9 cellular contexts compared by ENCODE assay signal in the genomic region with DNA sequence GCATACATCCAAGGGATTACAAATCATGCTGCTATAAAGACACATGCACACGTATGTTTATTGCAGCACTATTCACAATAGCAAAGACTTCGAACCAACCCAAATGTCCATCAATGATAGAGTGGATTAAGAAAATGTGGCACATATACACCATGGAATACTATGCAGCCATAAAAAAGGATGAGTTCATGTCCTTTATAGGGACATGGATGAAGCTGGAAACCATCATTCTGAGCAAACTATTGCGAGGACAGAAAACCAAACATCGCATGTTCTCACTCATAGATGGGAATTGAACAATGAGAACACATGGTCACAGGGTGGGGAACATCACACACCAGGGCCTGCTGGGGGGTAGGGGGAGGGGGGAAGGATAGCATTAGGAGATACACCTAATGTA. TPM values are rescaled to one million over a fixed set of nuclear protein-coding genes. Genes with fewer than 3 reads are reported as not detected.
"Had no signal": no experiment of that assay in that cellular context is flagged by ENCODE, and none has a peak within 500 bp of the region (broad histone marks: within the 10 kb centered on the region; RNA-seq: fewer than 3 reads in every experiment).

No MANE protein-coding gene starts in this region.

RNA-seq across cellular contexts. Expression of a gene that starts 26.1 kb away (rescaled TPM):
- total RNA-seq: kidney epithelial cell, left ventricle myocardium inferior, lower leg skin, mesothelial cell of epicardium, occipital lobe, osteocyte, sigmoid colon, smooth muscle cell, temporal lobe had no signal
- polyA plus RNA-seq: smooth muscle cell had no signal
